ENCODE assay signal across 13 cellular contexts in genomic region chr4:113469926-113470325, GRCh38.
A peak's percentile ranks its signal among the peaks of the same experiment; 100 is the strongest.
DNase-seq lines count a peak whose midpoint lies in the region; ATAC-seq and TF ChIP-seq lines count a peak whose summit lies in the region.
"Had no signal": no experiment of that assay in that cellular context is flagged by ENCODE, and none has a peak within 500 bp of the region (broad histone marks: within the 10 kb centered on the region; RNA-seq: fewer than 3 reads in every experiment).

No MANE protein-coding gene starts in this region.

- H3K36me3 ChIP-seq in ascending aorta = peaks cover 3 to 5% of the 10 kb centered on the region in 2 donors
- H3K36me3 ChIP-seq in right lobe of liver = peaks cover 0 to 3% (median 0%) of the 10 kb centered on the region in 4 donors
- H3K36me3 ChIP-seq in stomach smooth muscle (ENCODE audit: control insufficient read depth in 2 of 2, insufficient read depth in 2 of 2, low read length in 2 of 2) = peaks cover 0 to 2% of the 10 kb centered on the region in 2 donors
- peaks cover 4% of the 10 kb centered on the region for H3K36me3 ChIP-seq in effector memory CD4-positive, alpha-beta T cell (ENCODE audit: control insufficient read depth, insufficient read depth, low read length)

- H3K27ac ChIP-seq in ascending aorta (peak overlapping the region; percentile 91 to 92), right lobe of liver (peak overlapping the region in 1 of 3 donors; percentile 27), stomach smooth muscle (ENCODE audit: low read length) (peak overlapping the region; percentile 88)
- H3K27ac ChIP-seq in effector memory CD4-positive, alpha-beta T cell (ENCODE audit: insufficient read depth, low read length, poor library complexity, severe bottlenecking) = no peak overlapping the region
- H3K27ac ChIP-seq: 22Rv1 had no signal

- no peaks in the 10 kb centered on the region for H3K27me3 Mint-ChIP-seq in activated CD4-positive, alpha-beta T cell treated with anti-CD3 and anti-CD28 coated beads for 36 hours

- H3K4me1 ChIP-seq in ascending aorta (peaks cover 8 to 25% of the 10 kb centered on the region in 2 donors), right lobe of liver (peaks cover 0 to 28% (median 0%) of the 10 kb centered on the region in 4 donors), stomach smooth muscle (ENCODE audit: control insufficient read depth, insufficient read depth, low read length) (peaks cover 4% of the 10 kb centered on the region)
- no peaks in the 10 kb centered on the region for H3K4me1 ChIP-seq in effector memory CD4-positive, alpha-beta T cell (ENCODE audit: control insufficient read depth, insufficient read depth, low read length, poor library complexity, severe bottlenecking)

- no peak overlapping the region for H3K9ac ChIP-seq in stomach smooth muscle (ENCODE audit: low read length in 2 of 2)

- ATAC-seq in activated CD4-positive, alpha-beta T cell treated with anti-CD3 and anti-CD28 coated beads for 36 hours = no peak
- peak; percentile 37 to 75 (median 66) for ATAC-seq in right lobe of liver
- ATAC-seq in GM19467 (IDR thresholded peaks at IDR 0.05; ENCODE audit: unreplicated experiment) = no peak

- no peak for TF ChIP-seq CTCF in ascending aorta (IDR thresholded peaks at IDR 0.05)
- TF ChIP-seq CTCF in right lobe of liver (IDR thresholded peaks at IDR 0.05) = no peak

- peaks cover 49% of the 10 kb centered on the region for H3K4me1 Mint-ChIP-seq in activated CD4-positive, alpha-beta T cell treated with anti-CD3 and anti-CD28 coated beads for 36 hours

- no peak for TF ChIP-seq POLR2A in right lobe of liver (IDR thresholded peaks at IDR 0.05)

- peaks cover 41% of the 10 kb centered on the region for H3K36me3 Mint-ChIP-seq in activated CD4-positive, alpha-beta T cell treated with anti-CD3 and anti-CD28 coated beads for 36 hours (ENCODE audit: low read depth)

- 40% methylated on average over 1 of the region's 1 CpG for WGBS in right lobe of liver (ENCODE audit: insufficient coverage, low coverage, low lambda C conversion rate, missing lambda C conversion rate)

- no peak overlapping the region for H3K4me3 ChIP-seq in ascending aorta
- no peak overlapping the region for H3K4me3 ChIP-seq in right lobe of liver
- H3K4me3 ChIP-seq in stomach smooth muscle (ENCODE audit: low read length in 2 of 2) = no peak overlapping the region
- H3K4me3 ChIP-seq in effector memory CD4-positive, alpha-beta T cell (ENCODE audit: insufficient read depth, low read depth, low read length, poor library complexity, severe bottlenecking) = no peak overlapping the region

- CTCF ChIA-PET in activated CD4-positive, alpha-beta T cell treated with anti-CD3 and anti-CD28 coated beads for 36 hours (lab: Charles Lee) = interaction anchor here (1.0 kb wide), 1 partner anchor 75 kb away, joined by 3 read pairs; no protein-coding TSS in a partner anchor

- H3K9me3 ChIP-seq in ascending aorta = no peaks in the 10 kb centered on the region
- no peaks in the 10 kb centered on the region for H3K9me3 ChIP-seq in right lobe of liver
- H3K9me3 ChIP-seq in stomach smooth muscle (ENCODE audit: control insufficient read depth in 2 of 2, low read length in 2 of 2) = no peaks in the 10 kb centered on the region
- H3K9me3 ChIP-seq in effector memory CD4-positive, alpha-beta T cell (ENCODE audit: control insufficient read depth, low read length) = no peaks in the 10 kb centered on the region

- H3K27ac Mint-ChIP-seq in activated CD4-positive, alpha-beta T cell treated with anti-CD3 and anti-CD28 coated beads for 36 hours = peak overlapping the region; percentile 16
- H3K27ac Mint-ChIP-seq: mesothelial cell of epicardium; T-helper 1 cell treated with Interleukin-12 subunit alpha and Interleukin-12 subunit beta and Interleukin-4 antibody, amounts not matched to agents 30 μg/mL and 1 μg/mL, for 36 hours had no signal

- POLR2A ChIA-PET in activated CD4-positive, alpha-beta T cell treated with anti-CD3 and anti-CD28 coated beads for 36 hours (lab: Charles Lee) = no interaction called here

- intact Hi-C loops in activated CD4-positive, alpha-beta T cell treated with anti-CD3 and anti-CD28 coated beads for 36 hours (cut with DNase I, micrococcal nuclease) = loop anchor here in 1 of 2 experiments (5.0 kb wide), 1 partner anchor 212 kb away; no protein-coding TSS in a partner anchor
- intact Hi-C loops in ascending aorta (cut with DNase I) (loop anchor here (2.0 to 5.0 kb wide), 3 partner anchors 33 to 77 kb away; no protein-coding TSS in a partner anchor), right lobe of liver (cut with DNase I) (no loop called here)

- H3K4me3 Mint-ChIP-seq in activated CD4-positive, alpha-beta T cell treated with anti-CD3 and anti-CD28 coated beads for 36 hours = no peak overlapping the region
- H3K4me3 Mint-ChIP-seq: mesothelial cell of epicardium; T-helper 1 cell treated with Interleukin-12 subunit alpha and Interleukin-12 subunit beta and Interleukin-4 antibody, amounts not matched to agents 30 μg/mL and 1 μg/mL, for 36 hours had no signal

- H3K27me3 ChIP-seq in ascending aorta = no peaks in the 10 kb centered on the region
- no peaks in the 10 kb centered on the region for H3K27me3 ChIP-seq in right lobe of liver
- H3K27me3 ChIP-seq in stomach smooth muscle (ENCODE audit: control insufficient read depth in 1 of 2, insufficient read depth in 2 of 2, low read length in 2 of 2) = no peaks in the 10 kb centered on the region
- H3K27me3 ChIP-seq in effector memory CD4-positive, alpha-beta T cell (replicated peaks; ENCODE audit: control insufficient read depth, insufficient read depth, low read length, poor library complexity, severe bottlenecking) = no peaks in the 10 kb centered on the region

- no peak for DNase-seq in activated CD4-positive, alpha-beta T cell treated with anti-CD3 and anti-CD28 coated beads for 36 hours
- DNase-seq in activated CD4-positive, alpha-beta T cell treated with anti-CD3 and anti-CD28 coated beads, Interleukin-2, amount 50 U/mL, for 48 hours = no peak
- DNase-seq in ascending aorta (ENCODE audit: low spot score in 2 of 2) = no peak
- DNase-seq in right lobe of liver = no peak
- DNase-seq in OCI-M1 (lab: John Stamatoyannopoulos, UW) = no peak
- no peak for DNase-seq in effector memory CD4-positive, alpha-beta T cell
- DNase-seq: activated CD4-positive, alpha-beta T cell treated with anti-CD3 and anti-CD28 coated beads for 48 hours; NCI-H1105 treated with DMSO at 0.1 percent for 48 hours had no signal

- H3K9me3 Mint-ChIP-seq in activated CD4-positive, alpha-beta T cell treated with anti-CD3 and anti-CD28 coated beads for 36 hours (ENCODE audit: low read depth) = peaks cover 4% of the 10 kb centered on the region
- H3K9me3 Mint-ChIP-seq: mesothelial cell of epicardium; T-helper 1 cell treated with Interleukin-12 subunit alpha and Interleukin-12 subunit beta and Interleukin-4 antibody, amounts not matched to agents 30 μg/mL and 1 μg/mL, for 36 hours had no signal

Comparison
In these comparisons a context has a peak if more than half of its experiments do, and no peak if none do; other contexts are left out.
1. ATAC-seq: peak in right lobe of liver (4 of 4); none in activated CD4-positive, alpha-beta T cell treated with anti-CD3 and anti-CD28 coated beads for 36 hours (single experiment) and GM19467 (single experiment).